In genomic region chr5:14267166-14267838, GRCh38 we compare ENCODE assay signal across 15 cellular contexts.
A peak's percentile ranks its signal among the peaks of the same experiment; 100 is the strongest.
DNase-seq lines count a peak whose midpoint lies in the region; ATAC-seq, FAIRE-seq and TF ChIP-seq lines count a peak whose summit lies in the region.
"Had no signal": no experiment of that assay in that cellular context is flagged by ENCODE, and none has a peak within 500 bp of the region (broad histone marks: within the 10 kb centered on the region; RNA-seq: fewer than 3 reads in every experiment).

No MANE protein-coding gene starts in this region.

- H3K4me3 ChIP-seq in Caco-2 (ENCODE audit: low read depth, low read length) (no peak overlapping the region), IMR-90 (ENCODE audit: insufficient read depth, low read depth, low read length) (no peak overlapping the region), astrocyte of the spinal cord (ENCODE audit: low read depth, low read length) (no peak overlapping the region), mesendoderm (ENCODE audit: low read length) (no peak overlapping the region)
- H3K4me3 ChIP-seq: colonic mucosa had no signal

- H3K79me2 ChIP-seq in mesendoderm (ENCODE audit: control insufficient read depth, insufficient read depth, low read length) = peaks cover 56% of the 10 kb centered on the region

- CTCF ChIA-PET in Caco-2 (lab: Charles Lee) = no interaction called here
- CTCF ChIA-PET in IMR-90 (lab: Yijun Ruan, JAX) = no interaction called here

- H3K4ac ChIP-seq in IMR-90 (ENCODE audit: low read depth, low read length) = peak overlapping the region; percentile 99
- H3K4ac ChIP-seq in mesendoderm (ENCODE audit: low read depth, low read length) = no peak overlapping the region

- H3K36me3 Mint-ChIP-seq in Caco-2 (ENCODE audit: insufficient read depth, unreplicated experiment) = peaks cover 22% of the 10 kb centered on the region
- no peaks in the 10 kb centered on the region for H3K36me3 Mint-ChIP-seq in natural killer cell treated with Interleukin-12 subunit alpha and Interleukin-12 subunit beta and Interleukin-15 and Interleukin-18, amount 100 ng/mL, for 72 hours

- peaks cover 63% of the 10 kb centered on the region for H4K20me1 ChIP-seq in IMR-90 (ENCODE audit: insufficient read depth, low read length)

- in situ Hi-C loops in IMR-90 (cut with MboI; ENCODE audit: low sequenced_read_pairs) (no loop called here), astrocyte of the spinal cord (cut with HindIII; ENCODE audit: low sequenced_read_pairs) (loop anchor here (25.0 kb wide), 1 partner anchor 280 kb away; no protein-coding TSS in a partner anchor)

- H2AK9ac ChIP-seq in IMR-90 (replicated peaks; ENCODE audit: low read depth, low read length, poor library complexity) = no peak overlapping the region

- H3K27me3 ChIP-seq in Caco-2 (replicated peaks; ENCODE audit: control insufficient read depth, insufficient read depth, low read length) (no peaks in the 10 kb centered on the region), IMR-90 (ENCODE audit: control insufficient read depth, insufficient read depth, low read length) (no peaks in the 10 kb centered on the region), mesendoderm (ENCODE audit: insufficient read depth, low read length, poor library complexity) (no peaks in the 10 kb centered on the region)
- H3K27me3 ChIP-seq: colonic mucosa had no signal

- 70% methylated on average over 2 of the region's 5 CpGs; no CpG with 5 or more reads in 1 of the 2 experiments for WGBS in IMR-90 (ENCODE audit: extremely low coverage in 2 of 2, insufficient read length in 1 of 2), 2 experiments
- no CpG with 5 or more reads among the region's 5 CpGs for WGBS in mesendoderm (ENCODE audit: extremely low coverage, insufficient coverage, low lambda C conversion rate)

- no peak for ATAC-seq in IMR-90 (ENCODE audit: low read depth)
- ATAC-seq in GM19397 (IDR thresholded peaks at IDR 0.05; ENCODE audit: unreplicated experiment) = no peak
- no peak for ATAC-seq in natural killer cell treated with Interleukin-12 subunit alpha and Interleukin-12 subunit beta and Interleukin-15 and Interleukin-18, amount 100 ng/mL, for 72 hours
- ATAC-seq in HG03469 (IDR thresholded peaks at IDR 0.05; ENCODE audit: unreplicated experiment) = no peak

- intact Hi-C loops in Caco-2 (cut with micrococcal nuclease; ENCODE audit: unreplicated experiment) = loop anchor here (5.0 kb wide), 1 partner anchor 55 kb away; no protein-coding TSS in a partner anchor
- intact Hi-C loops in IMR-90 (cut with micrococcal nuclease) = no loop called here

- peaks cover 59% of the 10 kb centered on the region for H3K4me1 ChIP-seq in Caco-2
- peaks cover 41% of the 10 kb centered on the region for H3K4me1 ChIP-seq in IMR-90 (ENCODE audit: control insufficient read depth, insufficient read depth, low read length)
- H3K4me1 ChIP-seq in mesendoderm (ENCODE audit: control insufficient read depth, low read depth, low read length) = peaks cover 25% of the 10 kb centered on the region

- TF ChIP-seq RAD21 in IMR-90 (IDR thresholded peaks at IDR 0.05; ENCODE audit: low read length) = no peak

- no peaks in the 10 kb centered on the region for H3K9me3 Mint-ChIP-seq in Caco-2 (ENCODE audit: unreplicated experiment)
- no peaks in the 10 kb centered on the region for H3K9me3 Mint-ChIP-seq in natural killer cell treated with Interleukin-12 subunit alpha and Interleukin-12 subunit beta and Interleukin-15 and Interleukin-18, amount 100 ng/mL, for 72 hours

- dilution Hi-C loops in IMR-90 (cut with HindIII; ENCODE audit: low sequenced_read_pairs, unreplicated experiment) = no loop called here

- H2BK5ac ChIP-seq in IMR-90 (ENCODE audit: low read depth, low read length, poor library complexity, severe bottlenecking) (peak overlapping the region; percentile 97), mesendoderm (ENCODE audit: low read length) (no peak overlapping the region)

- H2BK20ac ChIP-seq in IMR-90 (ENCODE audit: low read depth, low read length) = peak overlapping the region; percentile 80

- peak overlapping the region; percentile 83 for H3K23ac ChIP-seq in IMR-90 (ENCODE audit: low read depth, low read length)
- H3K23ac ChIP-seq in mesendoderm (ENCODE audit: low read length) = no peak overlapping the region

- H3K27ac Mint-ChIP-seq in Caco-2 (ENCODE audit: unreplicated experiment) = peak overlapping the region; percentile 22
- no peak overlapping the region for H3K27ac Mint-ChIP-seq in natural killer cell treated with Interleukin-12 subunit alpha and Interleukin-12 subunit beta and Interleukin-15 and Interleukin-18, amount 100 ng/mL, for 72 hours
- H3K27ac Mint-ChIP-seq: CD8-positive, alpha-beta memory T cell had no signal

- peaks cover 25% of the 10 kb centered on the region for H3K9me1 ChIP-seq in IMR-90 (ENCODE audit: insufficient read depth, low read length)

- peak overlapping the region; percentile 81 for H3K14ac ChIP-seq in IMR-90 (replicated peaks; ENCODE audit: low read depth, low read length)

- POLR2A ChIA-PET in Caco-2 (lab: Charles Lee) (interaction anchor here (0.7 kb wide), 1 partner anchor 124 kb away, joined by 4 read pairs; no protein-coding TSS in a partner anchor), IMR-90 (lab: Charles Lee; ENCODE audit: unreplicated experiment) (no interaction called here)

- FAIRE-seq in GM19239 (lab: Jason Lieb, UNC) = no peak

- H2AFZ ChIP-seq in IMR-90 (replicated peaks; ENCODE audit: low read length, poor library complexity) = no peak overlapping the region

- H3K18ac ChIP-seq in IMR-90 (ENCODE audit: low read depth, low read length) (peak overlapping the region; percentile 81; the same call in 1 of the 2 replicates), mesendoderm (ENCODE audit: low read length) (no peak overlapping the region)

- H3K36me3 ChIP-seq in Caco-2 (ENCODE audit: control insufficient read depth, insufficient read depth, low read length) (no peaks in the 10 kb centered on the region), IMR-90 (ENCODE audit: control insufficient read depth, insufficient read depth, low read length) (peaks cover 8% of the 10 kb centered on the region), mesendoderm (ENCODE audit: control insufficient read depth, insufficient read depth, low read length) (no peaks in the 10 kb centered on the region)
- H3K36me3 ChIP-seq: colonic mucosa had no signal

- H2AK5ac ChIP-seq in IMR-90 (ENCODE audit: low read depth, low read length) = peak overlapping the region; percentile 74
- no peak overlapping the region for H2AK5ac ChIP-seq in mesendoderm (ENCODE audit: low read length)

- peak overlapping the region; percentile 82 for H3K27ac ChIP-seq in IMR-90 (ENCODE audit: insufficient read depth, low read length)
- H3K27ac ChIP-seq in mesendoderm (ENCODE audit: low read depth, low read length) = no peak overlapping the region
- H3K27ac ChIP-seq: colonic mucosa had no signal

- peak overlapping the region; percentile 12; the same call in 1 of the 2 replicates for H3K4me2 ChIP-seq in IMR-90 (ENCODE audit: low read depth, low read length)
- H3K4me2 ChIP-seq in mesendoderm (ENCODE audit: low read length) = no peak overlapping the region

- H3K79me1 ChIP-seq in IMR-90 (ENCODE audit: low read depth in 1 of 2, low read length in 2 of 2) (peaks cover 0 to 42% of the 10 kb centered on the region in 2 experiments; a peak in 2 of 4 replicates), mesendoderm (ENCODE audit: low read length) (peaks cover 13% of the 10 kb centered on the region)

- H3K9ac ChIP-seq in IMR-90 (ENCODE audit: low read depth, low read length) (peak overlapping the region; percentile 61; the same call in 1 of the 2 replicates), mesendoderm (ENCODE audit: low read length) (no peak overlapping the region)

- BruUV-seq in Caco-2 (replicated peaks; lab: Mats Ljungman, UMichigan) = no TSS peak
- no TSS peak for BruUV-seq in IMR-90 (replicated peaks; lab: Mats Ljungman, UMichigan)

- peak overlapping the region; percentile 84 to 96 for H4K8ac ChIP-seq in IMR-90 (ENCODE audit: low read depth in 2 of 2, low read length in 2 of 2)
- H4K8ac ChIP-seq in mesendoderm (ENCODE audit: low read depth, low read length) = no peak overlapping the region

- no peak for TF ChIP-seq POLR2A in IMR-90 (IDR thresholded peaks at IDR 0.05; ENCODE audit: low read depth, low read length)

- H4K5ac ChIP-seq in IMR-90 (ENCODE audit: low read depth, low read length) (peak overlapping the region; percentile 77), mesendoderm (ENCODE audit: low read length) (no peak overlapping the region)

- H3K27me3 Mint-ChIP-seq in Caco-2 (ENCODE audit: insufficient read depth, unreplicated experiment) = no peaks in the 10 kb centered on the region
- peaks cover 0 to 3% of the 10 kb centered on the region in 2 donors for H3K27me3 Mint-ChIP-seq in natural killer cell treated with Interleukin-12 subunit alpha and Interleukin-12 subunit beta and Interleukin-15 and Interleukin-18, amount 100 ng/mL, for 72 hours

- no peak overlapping the region for H3K4me3 Mint-ChIP-seq in Caco-2 (ENCODE audit: unreplicated experiment)
- H3K4me3 Mint-ChIP-seq in natural killer cell treated with Interleukin-12 subunit alpha and Interleukin-12 subunit beta and Interleukin-15 and Interleukin-18, amount 100 ng/mL, for 72 hours = no peak overlapping the region
- H3K4me3 Mint-ChIP-seq: CD8-positive, alpha-beta memory T cell had no signal

- H3K56ac ChIP-seq in IMR-90 (ENCODE audit: extremely low read depth, insufficient read depth, low read length) (peak overlapping the region; percentile 92), mesendoderm (ENCODE audit: low read length) (no peak overlapping the region)

- H3K9me3 ChIP-seq in Caco-2 (no peaks in the 10 kb centered on the region), IMR-90 (ENCODE audit: control insufficient read depth, insufficient read depth, low read length) (no peaks in the 10 kb centered on the region)
- H3K9me3 ChIP-seq: colonic mucosa had no signal

- H4K91ac ChIP-seq in IMR-90 (ENCODE audit: insufficient read depth, low read depth, low read length) = peak overlapping the region; percentile 90

- peaks cover 59% of the 10 kb centered on the region for H3K4me1 Mint-ChIP-seq in Caco-2 (ENCODE audit: low read depth, unreplicated experiment)
- peaks cover 21 to 33% of the 10 kb centered on the region in 2 donors for H3K4me1 Mint-ChIP-seq in natural killer cell treated with Interleukin-12 subunit alpha and Interleukin-12 subunit beta and Interleukin-15 and Interleukin-18, amount 100 ng/mL, for 72 hours (ENCODE audit: low read depth in 2 of 2)

- DNase-seq in Caco-2 (peak in 1 of 2 experiments; percentile 23), IMR-90 (no peak), astrocyte of the spinal cord (ENCODE audit: low read depth, low spot score) (no peak), mesendoderm (peak; percentile 94), GM19239 (ENCODE audit: insufficient read length, low spot score) (no peak)
- DNase-seq in natural killer cell treated with Interleukin-12 subunit alpha and Interleukin-12 subunit beta and Interleukin-15 and Interleukin-18, amount 100 ng/mL, for 72 hours (ENCODE audit: low spot score) = no peak
- DNase-seq: activated CD4-positive, alpha-beta T cell treated with anti-CD3 and anti-CD28 coated beads, Interleukin-2, amount 50 U/mL, for 4 hours; activated naive CD4-positive, alpha-beta T cell; CD8-positive, alpha-beta memory T cell; colonic mucosa; NCI-H2081; SIG-M5; stimulated activated naive CD4-positive, alpha-beta T cell had no signal

- TF ChIP-seq CTCF in Caco-2 (IDR thresholded peaks at IDR 0.05; ENCODE audit: insufficient read depth in 1 of 2, low read depth in 1 of 2, low read length in 1 of 2, severe bottlenecking in 1 of 2, unreplicated experiment in 1 of 2) (no peak), IMR-90 (conservative IDR thresholded peaks at IDR 0.05; ENCODE audit: low read depth, low read length) (no peak), astrocyte of the spinal cord (IDR thresholded peaks at IDR 0.05; ENCODE audit: low read depth, low read length) (peak; percentile 10)

- H2BK15ac ChIP-seq in IMR-90 (ENCODE audit: low read depth, low read length) = peak overlapping the region; percentile 43; the same call in 1 of the 3 replicates
- no peak overlapping the region for H2BK15ac ChIP-seq in mesendoderm (replicated peaks; ENCODE audit: low read depth)

- peak overlapping the region; percentile 96 for H2BK120ac ChIP-seq in IMR-90 (ENCODE audit: low read depth, low read length)
- H2BK120ac ChIP-seq in mesendoderm (ENCODE audit: low read depth, low read length) = no peak overlapping the region
